ENCODE assay signal across 8 cellular contexts in genomic region chr11:61967177-61967923, GRCh38. TPM values are rescaled to one million over a fixed set of nuclear protein-coding genes. Genes with fewer than 3 reads are reported as not detected.
A peak's percentile ranks its signal among the peaks of the same experiment; 100 is the strongest.
DNase-seq lines count a peak whose midpoint lies in the region; ATAC-seq and TF ChIP-seq lines count a peak whose summit lies in the region.

TSS of gene FTH1 (minus strand) at chr11:61967634. CDS start at chr11:61967425, 209 bp downstream.

- TF ChIP-seq CTCF in A673 (conservative IDR thresholded peaks at IDR 0.05; ENCODE audit: low read depth, low read length) = no peak

- H3K4me3 ChIP-seq in A673 (ENCODE audit: low read depth, low read length, poor library complexity, severe bottlenecking) = peak within 1 kb of the TSS; percentile 90

- no peaks in the 10 kb centered on the region for H3K9me3 ChIP-seq in A673 (ENCODE audit: low read depth, low read length, poor library complexity, severe bottlenecking)

- no peaks in the 10 kb centered on the region for H3K27me3 ChIP-seq in A673 (replicated peaks; ENCODE audit: insufficient read depth, low read depth, low read length, poor library complexity)

- DNase-seq in A673 (ENCODE audit: low spot score) (peak; percentile 96), NCI-H2227 (lab: John Stamatoyannopoulos, UW; ENCODE audit: unreplicated experiment) (peak; percentile 96), islet precursor cell (peak; percentile 93)
- peak; percentile 77 for DNase-seq in activated CD4-positive, CD25-positive, alpha-beta regulatory T cell treated with anti-CD3 and anti-CD28 coated beads, Interleukin-2, amount 50 U/mL, for 16 hours (ENCODE audit: low read depth, low spot score)
- DNase-seq in central memory CD4-positive, alpha-beta T cell = peak; percentile 91
- DNase-seq in stimulated activated CD4-positive, alpha-beta T cell treated with anti-CD3 and anti-CD28 coated beads, Interleukin-12 subunit alpha, Interleukin-12 subunit beta, amount 100 ng/mL, for 48 hours (ENCODE audit: low read depth in 2 of 3, low spot score in 1 of 3) = peak; percentile 74 to 84 (median 76)

- peak within 1 kb of the TSS; percentile 98 for H3K27ac ChIP-seq in A673 (ENCODE audit: low read depth, low read length, poor library complexity, severe bottlenecking)

- CTCF ChIA-PET in A673 (lab: Charles Lee) = interaction anchor here (0.6 to 1.3 kb wide), 3 partner anchors 115 to 172 kb away, joined by 4 to 6 read pairs (median 5); no protein-coding TSS in a partner anchor

- H3K36me3 ChIP-seq in A673 (ENCODE audit: insufficient read depth, low read length, poor library complexity, severe bottlenecking) = peaks cover 38% of the 10 kb centered on the region

- H3K4me1 ChIP-seq in A673 (ENCODE audit: insufficient read depth, low read length, poor library complexity, severe bottlenecking) = peaks cover 52% of the 10 kb centered on the region

- ATAC-seq in GM18868 (IDR thresholded peaks at IDR 0.05; ENCODE audit: unreplicated experiment) (peak; percentile 45), HG03135 (IDR thresholded peaks at IDR 0.05; ENCODE audit: unreplicated experiment) (peak; percentile 43)

- POLR2A ChIA-PET in A673 (lab: Charles Lee; ENCODE audit: low non-redundant PET) = interaction anchor here (0.6 to 2.2 kb wide), 5 partner anchors 11 to 1658 kb away, joined by 3 to 28 read pairs (median 4); partner anchors contain the start of gene BEST1

- BruUV-seq in A673 (replicated peaks; lab: Mats Ljungman, UMichigan) = no TSS peak

- intact Hi-C loops in A673 (cut with micrococcal nuclease; ENCODE audit: unreplicated experiment) = loop anchor here (5.0 kb wide), 1 partner anchor 115 kb away; no protein-coding TSS in a partner anchor

RNA-seq across cellular contexts. Expression of gene FTH1, which starts in this region (rescaled TPM):
- 2,291 and 2,484 TPM in 2 replicates for total RNA-seq in A673 (2021)

Comparison
In these comparisons a context has a peak if more than half of its experiments do, and no peak if none do; other contexts are left out.
1. Peak in every context shown above with its lines: DNase-seq, ATAC-seq, H3K4me3 ChIP-seq and H3K27ac ChIP-seq.